ENCODE assay signal across 31 cellular contexts in genomic region chr13:90713436-90714133, GRCh38.
DNase-seq lines count a peak whose midpoint lies in the region; ATAC-seq and TF ChIP-seq lines count a peak whose summit lies in the region.
"Had no signal": no experiment of that assay in that cellular context is flagged by ENCODE, and none has a peak within 500 bp of the region (broad histone marks: within the 10 kb centered on the region; RNA-seq: fewer than 3 reads in every experiment).

No MANE protein-coding gene starts in this region.

- H3K4me3 Mint-ChIP-seq in naive thymus-derived CD8-positive, alpha-beta T cell = no peak overlapping the region
- H3K4me3 Mint-ChIP-seq: activated CD8-positive, alpha-beta memory T cell treated with anti-CD3 and anti-CD28 coated beads, Interleukin-2, amount 10 ng/mL, durations not matched to agents 7 days and 5 days; activated naive CD4-positive, alpha-beta T cell treated with anti-CD3 and anti-CD28 coated beads for 36 hours; activated T-cell treated with anti-CD3 and anti-CD28 coated beads, Interleukin-2, amount 50 U/mL, for 72 hours; CD8-positive, alpha-beta T cell; effector memory CD8-positive, alpha-beta T cell; mesothelial cell of epicardium; naive B cell had no signal

- no peak overlapping the region for H3K27ac Mint-ChIP-seq in naive thymus-derived CD8-positive, alpha-beta T cell
- H3K27ac Mint-ChIP-seq: activated CD8-positive, alpha-beta memory T cell treated with anti-CD3 and anti-CD28 coated beads, Interleukin-2, amount 10 ng/mL, durations not matched to agents 7 days and 5 days; activated naive CD4-positive, alpha-beta T cell treated with anti-CD3 and anti-CD28 coated beads for 36 hours; activated T-cell treated with anti-CD3 and anti-CD28 coated beads, Interleukin-2, amount 50 U/mL, for 72 hours; CD8-positive, alpha-beta T cell; effector memory CD8-positive, alpha-beta T cell; mesothelial cell of epicardium; naive B cell had no signal

- no peaks in the 10 kb centered on the region for H3K9me3 ChIP-seq in BE2C
- H3K9me3 ChIP-seq: adrenal gland, left ventricle myocardium inferior, prostate gland, tibial nerve had no signal

- no peaks in the 10 kb centered on the region for H3K4me1 Mint-ChIP-seq in naive thymus-derived CD8-positive, alpha-beta T cell
- H3K4me1 Mint-ChIP-seq: activated CD8-positive, alpha-beta memory T cell treated with anti-CD3 and anti-CD28 coated beads, Interleukin-2, amount 10 ng/mL, durations not matched to agents 7 days and 5 days; naive B cell had no signal

- H3K27me3 Mint-ChIP-seq in naive thymus-derived CD8-positive, alpha-beta T cell = no peaks in the 10 kb centered on the region
- H3K27me3 Mint-ChIP-seq: activated CD8-positive, alpha-beta memory T cell treated with anti-CD3 and anti-CD28 coated beads, Interleukin-2, amount 10 ng/mL, durations not matched to agents 7 days and 5 days; effector memory CD8-positive, alpha-beta T cell; naive B cell had no signal

- H3K4me1 ChIP-seq in BE2C = peaks cover 7% of the 10 kb centered on the region
- H3K4me1 ChIP-seq: prostate gland had no signal

- H3K36me3 ChIP-seq in BE2C = no peaks in the 10 kb centered on the region
- H3K36me3 ChIP-seq: adrenal gland, left ventricle myocardium inferior, prostate gland, tibial nerve had no signal

- no peaks in the 10 kb centered on the region for H3K36me3 Mint-ChIP-seq in naive thymus-derived CD8-positive, alpha-beta T cell
- H3K36me3 Mint-ChIP-seq: activated CD8-positive, alpha-beta memory T cell treated with anti-CD3 and anti-CD28 coated beads, Interleukin-2, amount 10 ng/mL, durations not matched to agents 7 days and 5 days; CD8-positive, alpha-beta T cell; mesothelial cell of epicardium; naive B cell had no signal

- H3K27me3 ChIP-seq in BE2C = no peaks in the 10 kb centered on the region
- H3K27me3 ChIP-seq: adrenal gland, tibial nerve had no signal

- TF ChIP-seq CTCF in BE2C (IDR thresholded peaks at IDR 0.05; ENCODE audit: low read depth, low read length) = no peak

- DNase-seq in BE2C (peak; percentile 11), MV-4-11 (lab: John Stamatoyannopoulos, UW) (peak; percentile 91), SIG-M5 (lab: John Stamatoyannopoulos, UW) (peak; percentile 85), globus pallidus (ENCODE audit: low spot score) (peak; percentile 18), epidermal melanocyte (ENCODE audit: insufficient read length, low spot score) (no peak), NCI-H2029 (lab: John Stamatoyannopoulos, UW) (no peak), T-helper 2 cell (no peak)
- DNase-seq in naive thymus-derived CD8-positive, alpha-beta T cell = no peak
- DNase-seq: activated CD4-positive, alpha-beta T cell treated with anti-CD3 and anti-CD28 coated beads, Interleukin-2, amount 50 U/mL, for 1 hour; activated CD4-positive, CD25-positive, alpha-beta regulatory T cell; activated CD8-positive, alpha-beta memory T cell treated with anti-CD3 and anti-CD28 coated beads, Interleukin-2, amount 10 ng/mL, durations not matched to agents 7 days and 5 days; activated naive CD4-positive, alpha-beta T cell treated with anti-CD3 and anti-CD28 coated beads for 36 hours; activated T-cell treated with anti-CD3 and anti-CD28 coated beads, Interleukin-2, amount 50 U/mL, for 72 hours; adrenal gland; AML-193; CD8-positive, alpha-beta T cell; central memory CD4-positive, alpha-beta T cell; effector memory CD8-positive, alpha-beta T cell; erythroblast; HCEC 1CT; left ventricle myocardium inferior; naive B cell; NCI-H1048; NCI-H1694; NCI-H2171; SHP77 treated with DMSO at 0.1 percent for 48 hours; stimulated activated CD4-positive, alpha-beta T cell treated with anti-CD3 and anti-CD28 coated beads, Interleukin-4, amount 100 ng/mL, for 24 hours had no signal

- H3K9me3 Mint-ChIP-seq in naive thymus-derived CD8-positive, alpha-beta T cell = peaks cover 0 to 48% (median 2%) of the 10 kb centered on the region in 9 donors
- H3K9me3 Mint-ChIP-seq: mesothelial cell of epicardium had no signal

- POLR2A ChIA-PET in naive thymus-derived CD8-positive, alpha-beta T cell (lab: Charles Lee) = no interaction called here

- no peak overlapping the region for H3K4me3 ChIP-seq in BE2C (ENCODE audit: low read depth, low read length)
- H3K4me3 ChIP-seq: adrenal gland, left ventricle myocardium inferior, prostate gland, tibial nerve had no signal

- ATAC-seq in naive thymus-derived CD8-positive, alpha-beta T cell = no peak
- ATAC-seq: activated CD8-positive, alpha-beta memory T cell treated with anti-CD3 and anti-CD28 coated beads, Interleukin-2, amount 10 ng/mL, durations not matched to agents 7 days and 5 days; activated T-cell treated with anti-CD3 and anti-CD28 coated beads, Interleukin-2, amount 50 U/mL, for 72 hours; CD8-positive, alpha-beta T cell; effector memory CD8-positive, alpha-beta T cell; Panc1 had no signal

Comparison
In these comparisons a context has a peak if more than half of its experiments do, and no peak if none do; other contexts are left out.
1. DNase-seq: peak in BE2C (single experiment), MV-4-11 (single experiment), SIG-M5 (single experiment) and globus pallidus (single experiment); none in epidermal melanocyte (single experiment), NCI-H2029 (single experiment), T-helper 2 cell (0 of 5) and naive thymus-derived CD8-positive, alpha-beta T cell (0 of 10).